In genomic region chr9:89926691-89927220, GRCh38 we compare ENCODE assay signal across 17 cellular contexts.
"Had no signal": no experiment of that assay in that cellular context is flagged by ENCODE, and none has a peak within 500 bp of the region (broad histone marks: within the 10 kb centered on the region; RNA-seq: fewer than 3 reads in every experiment).

No MANE protein-coding gene starts in this region.

- H3K27me3 Mint-ChIP-seq: stimulated activated memory B cell treated with anti-CD40 and anti-IgM and Interleukin-4, amounts not matched to agents 10 μg/mL and 1 μg/mL and 100 μg/mL, for 72 hours had no signal

- H3K27ac Mint-ChIP-seq: activated naive CD4-positive, alpha-beta T cell treated with anti-CD3 and anti-CD28 coated beads for 36 hours; activated T-helper 17 cell treated with anti-CD3 and anti-CD28 coated beads, Interleukin-2, amount 50 U/mL, for 72 hours; dendritic cell treated with granulocyte-macrophage colony-stimulating factor and Interleukin-4, amounts not matched to agents 40 ng/mL and 50 ng/mL, for 4 days; natural killer cell treated with Interleukin-12 subunit alpha and Interleukin-12 subunit beta and Interleukin-15 and Interleukin-18, amount 100 ng/mL, for 72 hours; stimulated activated memory B cell treated with anti-CD40 and anti-IgM and Interleukin-4, amounts not matched to agents 10 μg/mL and 1 μg/mL and 100 μg/mL, for 72 hours; WTC11 had no signal

- H3K27me3 ChIP-seq: heart left ventricle, ovary, transverse colon had no signal

- H3K9me3 ChIP-seq: heart left ventricle, ovary, transverse colon had no signal

- H3K4me3 ChIP-seq: heart left ventricle, ovary, transverse colon had no signal

- H3K27ac ChIP-seq: heart left ventricle, ovary, transverse colon had no signal

- H3K36me3 ChIP-seq: heart left ventricle, ovary, transverse colon had no signal

- H3K36me3 Mint-ChIP-seq: natural killer cell treated with Interleukin-12 subunit alpha and Interleukin-12 subunit beta and Interleukin-15 and Interleukin-18, amount 100 ng/mL, for 72 hours; stimulated activated memory B cell treated with anti-CD40 and anti-IgM and Interleukin-4, amounts not matched to agents 10 μg/mL and 1 μg/mL and 100 μg/mL, for 72 hours; WTC11 had no signal

- DNase-seq: activated CD4-positive, alpha-beta T cell treated with anti-CD3 and anti-CD28 coated beads, Interleukin-2, amount 10 ng/mL, durations not matched to agents 24 days and 14 days; activated naive CD4-positive, alpha-beta T cell treated with anti-CD3 and anti-CD28 coated beads for 36 hours; effector memory CD4-positive, alpha-beta T cell; foreskin melanocyte; heart left ventricle; left ventricle myocardium superior; mesenchymal stem cell; ovary; retina; stimulated activated CD4-positive, alpha-beta T cell treated with anti-CD3 and anti-CD28 coated beads, Interleukin-2, amount 100 ng/mL, for 48 hours; T-helper 2 cell; transverse colon had no signal

- H3K4me3 Mint-ChIP-seq: activated CD4-positive, alpha-beta T cell treated with anti-CD3 and anti-CD28 coated beads, Interleukin-2, amount 10 ng/mL, durations not matched to agents 24 days and 14 days; activated naive CD4-positive, alpha-beta T cell treated with anti-CD3 and anti-CD28 coated beads for 36 hours; activated T-helper 17 cell treated with anti-CD3 and anti-CD28 coated beads, Interleukin-2, amount 50 U/mL, for 72 hours; dendritic cell treated with granulocyte-macrophage colony-stimulating factor and Interleukin-4, amounts not matched to agents 40 ng/mL and 50 ng/mL, for 4 days; natural killer cell treated with Interleukin-12 subunit alpha and Interleukin-12 subunit beta and Interleukin-15 and Interleukin-18, amount 100 ng/mL, for 72 hours; stimulated activated memory B cell treated with anti-CD40 and anti-IgM and Interleukin-4, amounts not matched to agents 10 μg/mL and 1 μg/mL and 100 μg/mL, for 72 hours; WTC11 had no signal

- H3K9me3 Mint-ChIP-seq: activated CD4-positive, alpha-beta T cell treated with anti-CD3 and anti-CD28 coated beads, Interleukin-2, amount 10 ng/mL, durations not matched to agents 24 days and 14 days; activated naive CD4-positive, alpha-beta T cell treated with anti-CD3 and anti-CD28 coated beads for 36 hours; activated T-helper 17 cell treated with anti-CD3 and anti-CD28 coated beads, Interleukin-2, amount 50 U/mL, for 72 hours; dendritic cell treated with granulocyte-macrophage colony-stimulating factor and Interleukin-4, amounts not matched to agents 40 ng/mL and 50 ng/mL, for 4 days; natural killer cell treated with Interleukin-12 subunit alpha and Interleukin-12 subunit beta and Interleukin-15 and Interleukin-18, amount 100 ng/mL, for 72 hours; stimulated activated memory B cell treated with anti-CD40 and anti-IgM and Interleukin-4, amounts not matched to agents 10 μg/mL and 1 μg/mL and 100 μg/mL, for 72 hours; WTC11 had no signal

- ATAC-seq: activated T-helper 17 cell treated with anti-CD3 and anti-CD28 coated beads, Interleukin-2, amount 50 U/mL, for 72 hours; heart left ventricle; left ventricle myocardium superior; natural killer cell treated with Interleukin-12 subunit alpha and Interleukin-12 subunit beta and Interleukin-15 and Interleukin-18, amount 100 ng/mL, for 72 hours; stimulated activated memory B cell treated with anti-CD40 and anti-IgM and Interleukin-4, amounts not matched to agents 10 μg/mL and 1 μg/mL and 100 μg/mL, for 72 hours; WTC11 had no signal
